Comparison of ENCODE assay signal across 11 cellular contexts in the genomic region with DNA sequence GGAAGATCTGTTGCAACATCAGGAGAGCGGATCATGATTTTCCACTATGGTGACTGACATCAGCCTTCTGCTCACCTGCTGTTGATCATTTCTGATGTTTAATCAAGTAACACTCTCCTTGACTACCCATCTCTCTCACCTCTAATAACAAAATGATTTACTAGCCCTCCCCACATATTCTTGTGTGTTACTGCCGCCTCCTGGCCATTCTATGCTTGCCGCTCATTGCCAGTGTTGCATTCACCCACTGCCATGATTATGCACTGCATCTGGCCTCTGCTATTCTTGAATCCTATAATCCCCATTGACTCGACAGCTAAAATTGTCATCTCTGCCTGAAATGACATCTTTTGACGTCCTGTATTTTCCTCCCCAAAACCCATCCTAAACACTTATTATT.
DNase-seq lines count a peak whose midpoint lies in the region; TF ChIP-seq lines count a peak whose summit lies in the region.
"Had no signal": no experiment of that assay in that cellular context is flagged by ENCODE, and none has a peak within 500 bp of the region (broad histone marks: within the 10 kb centered on the region; RNA-seq: fewer than 3 reads in every experiment).

No MANE protein-coding gene starts in this region.

- H3K4me3 ChIP-seq in OCI-LY3 (ENCODE audit: low read length) (no peak overlapping the region), esophagus muscularis mucosa (no peak overlapping the region)
- no peak overlapping the region for H3K4me3 ChIP-seq in effector memory CD4-positive, alpha-beta T cell (ENCODE audit: insufficient read depth, low read depth, low read length, poor library complexity, severe bottlenecking)
- H3K4me3 ChIP-seq: K562, left lung, transverse colon had no signal

- WGBS in esophagus muscularis mucosa = 54% methylated on average over 5 of the region's 5 CpGs

- H3K27ac ChIP-seq in 22Rv1 = no peak overlapping the region
- no peak overlapping the region for H3K27ac ChIP-seq in OCI-LY3 (ENCODE audit: low read length)
- H3K27ac ChIP-seq in esophagus muscularis mucosa (replicated peaks in 1 of 4) = no peak overlapping the region
- H3K27ac ChIP-seq in caudate nucleus (ENCODE audit: low read depth, low read length) = no peak overlapping the region
- no peak overlapping the region for H3K27ac ChIP-seq in effector memory CD4-positive, alpha-beta T cell (ENCODE audit: insufficient read depth, low read length, poor library complexity, severe bottlenecking)
- H3K27ac ChIP-seq: left lung, transverse colon had no signal

- H3K27me3 ChIP-seq in OCI-LY3 (ENCODE audit: low read depth, low read length) (no peaks in the 10 kb centered on the region), esophagus muscularis mucosa (no peaks in the 10 kb centered on the region)
- no peaks in the 10 kb centered on the region for H3K27me3 ChIP-seq in effector memory CD4-positive, alpha-beta T cell (replicated peaks; ENCODE audit: control insufficient read depth, insufficient read depth, low read length, poor library complexity, severe bottlenecking)
- H3K27me3 ChIP-seq: left lung, transverse colon had no signal

- H3K9me3 ChIP-seq in OCI-LY3 (ENCODE audit: insufficient read depth, low read length) (no peaks in the 10 kb centered on the region), esophagus muscularis mucosa (no peaks in the 10 kb centered on the region)
- H3K9me3 ChIP-seq in effector memory CD4-positive, alpha-beta T cell (ENCODE audit: control insufficient read depth, low read length) = no peaks in the 10 kb centered on the region
- H3K9me3 ChIP-seq: left lung, transverse colon had no signal

- H3K36me3 ChIP-seq in OCI-LY3 (replicated peaks; ENCODE audit: low read depth, low read length) = no peaks in the 10 kb centered on the region
- H3K36me3 ChIP-seq in esophagus muscularis mucosa = no peaks in the 10 kb centered on the region
- no peaks in the 10 kb centered on the region for H3K36me3 ChIP-seq in effector memory CD4-positive, alpha-beta T cell (ENCODE audit: control insufficient read depth, insufficient read depth, low read length)
- H3K36me3 ChIP-seq: left lung, transverse colon had no signal

- TF ChIP-seq EP300 in esophagus muscularis mucosa (IDR thresholded peaks at IDR 0.05) = no peak

- TF ChIP-seq POLR2A in esophagus muscularis mucosa (IDR thresholded peaks at IDR 0.05; ENCODE audit: low read depth) = no peak

- intact Hi-C loops in esophagus muscularis mucosa (cut with DNase I) = no loop called here

- peak; percentile 58 for TF ChIP-seq CTCF in 22Rv1 (IDR thresholded peaks at IDR 0.05)
- TF ChIP-seq CTCF in GM13977 (IDR thresholded peaks at IDR 0.05; ENCODE audit: extremely low read depth, insufficient read depth, missing control alignments) = peak; percentile 16
- peak; percentile 20; the same call in 1 of the 2 replicates for TF ChIP-seq CTCF in OCI-LY3 (IDR thresholded peaks at IDR 0.05; ENCODE audit: low read depth, low read length)
- TF ChIP-seq CTCF in esophagus muscularis mucosa (IDR thresholded peaks at IDR 0.05) = no peak

- H3K4me2 ChIP-seq in OCI-LY3 (ENCODE audit: low read length) = no peak overlapping the region

- H4K20me1 ChIP-seq in OCI-LY3 (ENCODE audit: insufficient read depth, low read length) = no peaks in the 10 kb centered on the region

- no peak overlapping the region for H2AFZ ChIP-seq in OCI-LY3 (ENCODE audit: low read depth, low read length)

- H3K4me1 ChIP-seq in OCI-LY3 (ENCODE audit: low read length) (no peaks in the 10 kb centered on the region), esophagus muscularis mucosa (no peaks in the 10 kb centered on the region)
- H3K4me1 ChIP-seq in effector memory CD4-positive, alpha-beta T cell (ENCODE audit: control insufficient read depth, insufficient read depth, low read length, poor library complexity, severe bottlenecking) = no peaks in the 10 kb centered on the region
- H3K4me1 ChIP-seq: left lung, transverse colon had no signal

- no peak overlapping the region for H3K9ac ChIP-seq in OCI-LY3 (ENCODE audit: low read length)

- no peaks in the 10 kb centered on the region for H3K79me2 ChIP-seq in OCI-LY3 (ENCODE audit: low read length)

- in situ Hi-C loops in GM13977 (cut with MboI; ENCODE audit: low pct_unique_long_range_greater_than_20kb, low sequenced_read_pairs, unreplicated experiment) = no loop called here

- DNase-seq in GM13977 (ENCODE audit: low spot score) = no peak
- DNase-seq in esophagus muscularis mucosa (ENCODE audit: extremely low spot score) = peak; percentile 29
- DNase-seq in caudate nucleus (lab: John Stamatoyannopoulos, UW) = no peak
- DNase-seq in SW480 (ENCODE audit: low spot score) = no peak
- no peak for DNase-seq in stimulated activated CD4-positive, alpha-beta T cell treated with anti-CD3 and anti-CD28 coated beads, Interleukin-4, amount 100 ng/mL, for 24 hours
- DNase-seq in effector memory CD4-positive, alpha-beta T cell = no peak
- DNase-seq: left lung, transverse colon had no signal

Comparison
In these comparisons a context has a peak if more than half of its experiments do, and no peak if none do; other contexts are left out.
1. CTCF ChIP-seq: peak in 22Rv1 (single experiment), GM13977 (single experiment) and OCI-LY3 (single experiment); none in esophagus muscularis mucosa (0 of 3).